Comparison of ENCODE assay signal across 21 cellular contexts in the genomic region with DNA sequence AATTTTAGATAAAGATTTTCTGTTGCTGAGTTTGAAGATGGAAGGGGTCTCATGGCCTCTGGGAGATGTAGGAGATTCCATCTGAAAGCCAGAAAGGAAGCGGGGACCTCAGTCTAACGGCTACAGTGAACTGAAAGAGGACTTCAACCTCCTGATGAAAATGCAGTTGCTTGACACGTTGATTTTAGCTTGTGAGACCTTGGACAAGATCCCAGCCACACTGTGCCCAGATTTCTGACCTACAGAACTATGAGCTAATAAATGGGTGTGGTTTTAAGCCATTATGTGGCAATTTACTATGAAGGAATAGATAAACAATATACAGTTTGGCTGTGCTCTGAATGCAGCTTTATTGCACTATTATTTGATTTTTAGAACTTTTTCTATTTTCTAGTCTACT.
DNase-seq lines count a peak whose midpoint lies in the region; ATAC-seq and TF ChIP-seq lines count a peak whose summit lies in the region.
"Had no signal": no experiment of that assay in that cellular context is flagged by ENCODE, and none has a peak within 500 bp of the region (broad histone marks: within the 10 kb centered on the region; RNA-seq: fewer than 3 reads in every experiment).

No MANE protein-coding gene starts in this region.

- peak overlapping the region; percentile 8 for H2AFZ ChIP-seq in fibroblast of lung (ENCODE audit: low read length)

- H3K9ac ChIP-seq in fibroblast of lung (ENCODE audit: insufficient read depth, low read length) = no peak overlapping the region

- no peaks in the 10 kb centered on the region for H3K36me3 ChIP-seq in fibroblast of lung (ENCODE audit: control insufficient read depth, insufficient read depth, low read length)
- H3K36me3 ChIP-seq: esophagus squamous epithelium, SJSA1 had no signal

- H3K79me2 ChIP-seq in fibroblast of lung (ENCODE audit: control insufficient read depth, insufficient read depth, low read length) = no peaks in the 10 kb centered on the region

- no peaks in the 10 kb centered on the region for H4K20me1 ChIP-seq in fibroblast of lung (ENCODE audit: control insufficient read depth, extremely low read depth, insufficient read depth, low read length)

- H3K4me2 ChIP-seq in fibroblast of lung (ENCODE audit: extremely low read depth, insufficient read depth, low read length) = peak overlapping the region; percentile 40

- H3K27ac ChIP-seq in fibroblast of lung (ENCODE audit: insufficient read depth, low read length) = no peak overlapping the region
- H3K27ac ChIP-seq: esophagus squamous epithelium, psoas muscle, SJSA1 had no signal

- ATAC-seq in SK-N-SH treated with all-trans-retinoic acid at 6 μM for 48 hours (peak; percentile 33; the same call in 2 of the 3 replicates), GM21737 (IDR thresholded peaks at IDR 0.05; ENCODE audit: unreplicated experiment) (no peak)
- ATAC-seq: activated CD8-positive, alpha-beta memory T cell treated with anti-CD3 and anti-CD28 coated beads, Interleukin-2, amount 10 ng/mL, durations not matched to agents 7 days and 5 days; natural killer cell treated with Interleukin-12 subunit alpha and Interleukin-12 subunit beta and Interleukin-15 and Interleukin-18, amount 100 ng/mL, for 72 hours; psoas muscle had no signal

- H3K27me3 ChIP-seq in fibroblast of lung (ENCODE audit: control insufficient read depth, insufficient read depth, low read length) = no peaks in the 10 kb centered on the region
- H3K27me3 ChIP-seq: esophagus squamous epithelium, SJSA1 had no signal

- no peaks in the 10 kb centered on the region for H3K4me1 ChIP-seq in fibroblast of lung (ENCODE audit: control insufficient read depth, extremely low read depth, insufficient read depth, low read length)
- H3K4me1 ChIP-seq: esophagus squamous epithelium, psoas muscle had no signal

- peak; percentile 65 for DNase-seq in EL
- peak; percentile 71 to 95 for DNase-seq in fibroblast of lung (ENCODE audit: low read depth in 2 of 2)
- DNase-seq in mucosa of gallbladder (ENCODE audit: low spot score) = peak; percentile 28
- DNase-seq in NCI-H82 (lab: John Stamatoyannopoulos, UW) = no peak
- no peak for DNase-seq in globus pallidus (ENCODE audit: low spot score)
- DNase-seq in anterior cingulate cortex (lab: John Stamatoyannopoulos, UW) = no peak
- DNase-seq: activated CD4-positive, CD25-positive, alpha-beta regulatory T cell treated with anti-CD3 and anti-CD28 coated beads, Interleukin-2, amount 50 U/mL, for 72 hours; activated CD8-positive, alpha-beta memory T cell treated with anti-CD3 and anti-CD28 coated beads, Interleukin-2, amount 10 ng/mL, durations not matched to agents 7 days and 5 days; activated effector memory CD4-positive, alpha-beta T cell treated with Interleukin-2 at 50 U/mL for 16 hours; amygdala; COR-L47; esophagus squamous epithelium; NCI-H2029 treated with DMSO at 0.1 percent for 48 hours; NCI-H524; psoas muscle; stimulated activated CD4-positive, alpha-beta T cell treated with anti-CD3 and anti-CD28 coated beads, Interleukin-15, amount 100 ng/mL, for 24 hours; T1000 had no signal

- no peak for TF ChIP-seq CTCF in fibroblast of lung (conservative IDR thresholded peaks at IDR 0.05 in 1 of 2, IDR thresholded peaks at IDR 0.05 in 1 of 2; ENCODE audit: low read depth in 1 of 2, low read length in 2 of 2)

- H3K9me3 ChIP-seq in fibroblast of lung (ENCODE audit: control insufficient read depth, insufficient read depth, low read depth, low read length) = no peaks in the 10 kb centered on the region
- H3K9me3 ChIP-seq: esophagus squamous epithelium, psoas muscle, SJSA1 had no signal

- H3K4me3 ChIP-seq in fibroblast of lung (replicated peaks in 1 of 4; ENCODE audit: control extremely low read depth in 1 of 4, insufficient read depth in 1 of 4, low read depth in 3 of 4, low read length in 4 of 4) = no peak overlapping the region
- H3K4me3 ChIP-seq: esophagus squamous epithelium, psoas muscle, SJSA1 had no signal

TF ChIP-seq in SK-N-SH treated with all-trans-retinoic acid at 6 μM for 48 hours, 23 proteins besides CTCF, POLR2A, EP300 and RAD21:
- TF ChIP-seq BACH2 (CRISPR knock-in tag; IDR thresholded peaks at IDR 0.05; ENCODE audit: borderline replicate concordance) (no peak), CSDC2 (CRISPR knock-in tag; IDR thresholded peaks at IDR 0.05) (no peak), PPARA (CRISPR knock-in tag; IDR thresholded peaks at IDR 0.05; ENCODE audit: borderline replicate concordance) (no peak), ZNF70 (CRISPR knock-in tag; IDR thresholded peaks at IDR 0.05) (no peak), ESRRG (CRISPR knock-in tag; IDR thresholded peaks at IDR 0.05) (no peak)
- TF ChIP-seq, protein P1, sequence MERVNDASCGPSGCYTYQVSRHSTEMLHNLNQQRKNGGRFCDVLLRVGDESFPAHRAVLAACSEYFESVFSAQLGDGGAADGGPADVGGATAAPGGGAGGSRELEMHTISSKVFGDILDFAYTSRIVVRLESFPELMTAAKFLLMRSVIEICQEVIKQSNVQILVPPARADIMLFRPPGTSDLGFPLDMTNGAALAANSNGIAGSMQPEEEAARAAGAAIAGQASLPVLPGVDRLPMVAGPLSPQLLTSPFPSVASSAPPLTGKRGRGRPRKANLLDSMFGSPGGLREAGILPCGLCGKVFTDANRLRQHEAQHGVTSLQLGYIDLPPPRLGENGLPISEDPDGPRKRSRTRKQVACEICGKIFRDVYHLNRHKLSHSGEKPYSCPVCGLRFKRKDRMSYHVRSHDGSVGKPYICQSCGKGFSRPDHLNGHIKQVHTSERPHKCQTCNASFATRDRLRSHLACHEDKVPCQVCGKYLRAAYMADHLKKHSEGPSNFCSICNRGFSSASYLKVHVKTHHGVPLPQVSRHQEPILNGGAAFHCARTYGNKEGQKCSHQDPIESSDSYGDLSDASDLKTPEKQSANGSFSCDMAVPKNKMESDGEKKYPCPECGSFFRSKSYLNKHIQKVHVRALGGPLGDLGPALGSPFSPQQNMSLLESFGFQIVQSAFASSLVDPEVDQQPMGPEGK (CRISPR knock-in tag; IDR thresholded peaks at IDR 0.05; ENCODE audit: borderline replicate concordance) = no peak

Comparison
In these comparisons a context has a peak if more than half of its experiments do, and no peak if none do; other contexts are left out.
1. DNase-seq: peak in EL (single experiment), fibroblast of lung (2 of 2) and mucosa of gallbladder (single experiment); none in NCI-H82 (single experiment), globus pallidus (single experiment) and anterior cingulate cortex (0 of 58).